In genomic region chr1:200917291-200917817, GRCh38 we compare ENCODE assay signal across 18 cellular contexts. TPM values are rescaled to one million over a fixed set of nuclear protein-coding genes. Genes with fewer than 3 reads are reported as not detected.
DNase-seq lines count a peak whose midpoint lies in the region; ATAC-seq and TF ChIP-seq lines count a peak whose summit lies in the region.
"Had no signal": no experiment of that assay in that cellular context is flagged by ENCODE, and none has a peak within 500 bp of the region (broad histone marks: within the 10 kb centered on the region; RNA-seq: fewer than 3 reads in every experiment).

No MANE protein-coding gene starts in this region.

- TF ChIP-seq CTCF in body of pancreas (IDR thresholded peaks at IDR 0.05), result no peak

- no peaks in the 10 kb centered on the region for H3K4me1 ChIP-seq in body of pancreas
- H3K4me1 ChIP-seq: gastroesophageal sphincter, upper lobe of left lung had no signal

- DNase-seq in DMS 273 (lab: John Stamatoyannopoulos, UW; ENCODE audit: unreplicated experiment) (peak; percentile 93), NCI-H1105 (lab: John Stamatoyannopoulos, UW) (peak; percentile 88), body of pancreas (no peak), mesenteric fat pad (ENCODE audit: low spot score) (peak; percentile 43), SIG-M5 (lab: John Stamatoyannopoulos, UW) (no peak), activated gamma-delta T cell (lab: John Stamatoyannopoulos, UW) (no peak), amygdala (lab: John Stamatoyannopoulos, UW) (no peak)
- DNase-seq: activated CD4-positive, alpha-beta T cell treated with anti-CD3 and anti-CD28 coated beads for 36 hours; activated naive CD4-positive, alpha-beta T cell treated with anti-CD3 and anti-CD28 coated beads for 36 hours; CD4-positive, alpha-beta memory T cell; IMR-90; NCI-H2081 treated with DMSO at 0.1 percent for 48 hours; SK-N-SH; upper lobe of left lung had no signal

- no peak overlapping the region for H3K27ac ChIP-seq in body of pancreas
- H3K27ac ChIP-seq: coronary artery, gastroesophageal sphincter, upper lobe of left lung had no signal

- peak; percentile 28 for ATAC-seq in body of pancreas
- no peak for ATAC-seq in HG03432 (IDR thresholded peaks at IDR 0.05; ENCODE audit: unreplicated experiment)
- ATAC-seq: activated CD4-positive, alpha-beta T cell treated with anti-CD3 and anti-CD28 coated beads for 36 hours; gastroesophageal sphincter had no signal

- H3K9me3 ChIP-seq in body of pancreas, result no peaks in the 10 kb centered on the region
- H3K9me3 ChIP-seq: gastroesophageal sphincter, SK-N-SH, upper lobe of left lung had no signal

- peaks cover 2 to 9% of the 10 kb centered on the region in 2 donors for H3K36me3 ChIP-seq in body of pancreas (replicated peaks in 1 of 2; ENCODE audit: insufficient read depth in 1 of 2, low read depth in 2 of 2)
- H3K36me3 ChIP-seq: gastroesophageal sphincter, upper lobe of left lung had no signal

- 66 to 71% methylated on average over 7 of the region's 7 CpGs for WGBS in body of pancreas, 2 donors

- intact Hi-C loops in body of pancreas (cut with DNase I), result no loop called here

- no peak overlapping the region for H3K4me3 ChIP-seq in body of pancreas
- H3K4me3 ChIP-seq: coronary artery, gastroesophageal sphincter, upper lobe of left lung had no signal

- no peak for TF ChIP-seq POLR2A in body of pancreas (IDR thresholded peaks at IDR 0.05)

- H3K27me3 ChIP-seq in body of pancreas, result no peaks in the 10 kb centered on the region
- H3K27me3 ChIP-seq: upper lobe of left lung had no signal

RNA-seq across cellular contexts. Expression of gene INAVA, which starts 22.7 kb away (rescaled TPM):
- 10 to 100 TPM; 22.1 to 30.7 TPM for total RNA-seq in body of pancreas
- total RNA-seq in mesenteric fat pad, result 0.16 TPM
- total RNA-seq: activated CD4-positive, alpha-beta T cell treated with anti-CD3 and anti-CD28 coated beads for 36 hours; activated naive CD4-positive, alpha-beta T cell treated with anti-CD3 and anti-CD28 coated beads for 36 hours; lung microvascular endothelial cell had no signal

RNA-seq across cellular contexts. Expression of gene GPR25, which starts 44.6 kb away (rescaled TPM):
- total RNA-seq in body of pancreas, result 1 to 10 TPM in 1 of 2 donors, not detected in 1; 1.3 TPM
- total RNA-seq in mesenteric fat pad, result not detected
- total RNA-seq: activated CD4-positive, alpha-beta T cell treated with anti-CD3 and anti-CD28 coated beads for 36 hours; activated naive CD4-positive, alpha-beta T cell treated with anti-CD3 and anti-CD28 coated beads for 36 hours; gastroesophageal sphincter; IMR-90; lung microvascular endothelial cell had no signal

Comparison
In these comparisons a context has a peak if more than half of its experiments do, and no peak if none do; other contexts are left out.
1. DNase-seq: peak in DMS 273 (single experiment), NCI-H1105 (single experiment) and mesenteric fat pad (single experiment); none in body of pancreas (0 of 4), SIG-M5 (single experiment), activated gamma-delta T cell (single experiment) and amygdala (0 of 56).
2. RNA of gene INAVA, which starts 22.7 kb away (total RNA-seq): 22.1 to 30.7 TPM in body of pancreas; 0.16 TPM in mesenteric fat pad (single experiment); every median in the first group is over 10 times any median in the second.